ENCODE assay signal across 35 cellular contexts in genomic region chr16:1129106-1129960, GRCh38. TPM values are rescaled to one million over a fixed set of nuclear protein-coding genes. Genes with fewer than 3 reads are reported as not detected.
"Had no signal": no experiment of that assay in that cellular context is flagged by ENCODE, and none has a peak within 500 bp of the region (broad histone marks: within the 10 kb centered on the region; RNA-seq: fewer than 3 reads in every experiment).

No MANE protein-coding gene starts in this region.

- H3K4me1 ChIP-seq: parathyroid adenoma, psoas muscle, spleen, suprapubic skin, testis, transverse colon, upper lobe of right lung had no signal

- H3K27me3 ChIP-seq: ovary, testis, uterus had no signal

- H3K79me2 ChIP-seq: parathyroid adenoma had no signal

- H3K27ac ChIP-seq: ovary, parathyroid adenoma, psoas muscle, skin epidermis, spleen, suprapubic skin, testis, tibial artery, transverse colon, upper lobe of right lung, uterus had no signal

- H3K4me3 ChIP-seq: ovary, psoas muscle, skin epidermis, smooth muscle cell, spleen, suprapubic skin, testis, tibial artery, transverse colon, upper lobe of right lung, uterus had no signal

- H2AFZ ChIP-seq: parathyroid adenoma had no signal

- H3K9ac ChIP-seq: parathyroid adenoma had no signal

- H3K4me2 ChIP-seq: smooth muscle cell had no signal

- ATAC-seq: naive thymus-derived CD8-positive, alpha-beta T cell; natural killer cell treated with Interleukin-12 subunit alpha and Interleukin-12 subunit beta and Interleukin-15 and Interleukin-18, amount 100 ng/mL, for 72 hours; psoas muscle; right cardiac atrium; sciatic nerve; stimulated activated memory B cell treated with anti-CD40 and anti-IgM and Interleukin-4, amounts not matched to agents 10 μg/mL and 1 μg/mL and 100 μg/mL, for 72 hours; stimulated activated naive CD8-positive, alpha-beta T cell treated with anti-CD3 and anti-CD28 coated beads, Interleukin-15, amount 100 ng/mL, for 72 hours; stimulated activated naive CD8-positive, alpha-beta T cell treated with anti-CD3 and anti-CD28 coated beads, Interleukin-15, Interleukin-2, amounts not matched to agents 100 U/mL and 50 U/mL, for 24 hours; upper lobe of right lung had no signal

- H3K9me3 ChIP-seq: ovary, psoas muscle, spleen, suprapubic skin, testis, tibial artery, transverse colon, upper lobe of right lung, uterus had no signal

- DNase-seq: naive thymus-derived CD8-positive, alpha-beta T cell; nephron progenitor cell; occipital lobe; ovary; posterior cingulate gyrus; psoas muscle; right cardiac atrium; spleen; stimulated activated CD4-positive, alpha-beta T cell treated with anti-CD3 and anti-CD28 coated beads, Interleukin-12 subunit alpha, Interleukin-12 subunit beta, amount 100 ng/mL, for 4 hours; stimulated activated CD4-positive, alpha-beta T cell treated with anti-CD3 and anti-CD28 coated beads, Interleukin-1b, Interleukin-23, amount 100 ng/mL, for 48 hours; stimulated activated CD4-positive, alpha-beta T cell treated with anti-CD3 and anti-CD28 coated beads, Interleukin-4, amount 100 ng/mL, for 1 hour; stimulated activated CD4-positive, alpha-beta T cell treated with anti-CD3 and anti-CD28 coated beads, Interleukin-4, amount 100 ng/mL, for 4 hours; stimulated activated CD8-positive, alpha-beta memory T cell treated with anti-CD3 and anti-CD28 coated beads, Interleukin-4, amount 100 ng/mL, for 48 hours; stimulated activated naive CD4-positive, alpha-beta T cell; stimulated activated naive CD8-positive, alpha-beta T cell treated with anti-CD3 and anti-CD28 coated beads, Interleukin-15, amount 100 ng/mL, for 72 hours; stimulated activated naive CD8-positive, alpha-beta T cell treated with anti-CD3 and anti-CD28 coated beads, Interleukin-15, Interleukin-2, amounts not matched to agents 100 U/mL and 50 U/mL, for 24 hours; substantia nigra; testis; tibial artery; transverse colon; upper lobe of right lung; uterus had no signal

- H3K36me3 ChIP-seq: ovary, spleen, suprapubic skin, tibial artery, transverse colon, upper lobe of right lung, uterus had no signal

RNA-seq across cellular contexts. Expression of gene C1QTNF8, which starts 33.3 kb away (rescaled TPM):
- total RNA-seq: naive thymus-derived CD8-positive, alpha-beta T cell; natural killer cell treated with Interleukin-12 subunit alpha and Interleukin-12 subunit beta and Interleukin-15 and Interleukin-18, amount 100 ng/mL, for 72 hours; occipital lobe; osteoblast; progenitor cell of endocrine pancreas; psoas muscle; renal cortical epithelial cell; sciatic nerve; smooth muscle cell; spleen; suprapubic skin; transverse colon; upper lobe of right lung; urinary bladder; uterus had no signal
- polyA plus RNA-seq: naive thymus-derived CD8-positive, alpha-beta T cell; ovary; psoas muscle; smooth muscle cell; spleen; urinary bladder had no signal

RNA-seq across cellular contexts. Expression of gene SSTR5, which starts 56.8 kb away (rescaled TPM):
- total RNA-seq: naive thymus-derived CD8-positive, alpha-beta T cell; natural killer cell treated with Interleukin-12 subunit alpha and Interleukin-12 subunit beta and Interleukin-15 and Interleukin-18, amount 100 ng/mL, for 72 hours; neural crest cell; osteoblast; ovary; sciatic nerve; smooth muscle cell; spleen; transverse colon; upper lobe of right lung; uterus had no signal
- polyA plus RNA-seq: naive thymus-derived CD8-positive, alpha-beta T cell; ovary; smooth muscle cell; spleen; thymus had no signal
